9 cellular contexts compared by ENCODE assay signal in genomic region chr12:51819851-51820720, GRCh38. TPM values are rescaled to one million over a fixed set of nuclear protein-coding genes. Genes with fewer than 3 reads are reported as not detected.
DNase-seq lines count a peak whose midpoint lies in the region; ATAC-seq, FAIRE-seq and TF ChIP-seq lines count a peak whose summit lies in the region.
"Had no signal": no experiment of that assay in that cellular context is flagged by ENCODE, and none has a peak within 500 bp of the region (broad histone marks: within the 10 kb centered on the region; RNA-seq: fewer than 3 reads in every experiment).

No MANE protein-coding gene starts in this region.

- no peaks in the 10 kb centered on the region for H3K36me3 Mint-ChIP-seq in activated CD4-positive, alpha-beta T cell treated with anti-CD3 and anti-CD28 coated beads for 36 hours (ENCODE audit: low read depth)
- peaks cover 0 to 1% (median 0%) of the 10 kb centered on the region in 5 donors for H3K36me3 Mint-ChIP-seq in naive thymus-derived CD4-positive, alpha-beta T cell

- intact Hi-C loops in activated CD4-positive, alpha-beta T cell treated with anti-CD3 and anti-CD28 coated beads for 36 hours (cut with DNase I, micrococcal nuclease), result loop anchor here (1.0 to 10.0 kb wide), 14 partner anchors 8 to 585 kb away; partner anchors contain the start of genes SCN8A (in 2 of the 2), SLC4A8 (in 2 of the 2), ACVR1B (in 1 of the 2) and ATG101 (in 1 of the 2)
- intact Hi-C loops in naive thymus-derived CD4-positive, alpha-beta T cell (cut with micrococcal nuclease), result loop anchor here (1.0 to 10.0 kb wide), 7 partner anchors 55 to 1993 kb away; partner anchors contain the start of genes ACVR1B (in 1 of the 2), ATF1 (in 1 of the 2), NCKAP5L (in 1 of the 2) and SCN8A (in 1 of the 2)

- FAIRE-seq in D721Med (lab: Jason Lieb, UNC), result no peak
- FAIRE-seq in HTR-8/SVneo (lab: Jason Lieb, UNC), result no peak
- FAIRE-seq: G401.6 had no signal

- peaks cover 1 to 2% of the 10 kb centered on the region in 2 donors for H3K4me1 ChIP-seq in duodenal mucosa (ENCODE audit: control insufficient read depth in 1 of 2, insufficient read depth in 2 of 2, low read length in 2 of 2)
- H3K4me1 ChIP-seq in naive thymus-derived CD4-positive, alpha-beta T cell (ENCODE audit: control insufficient read depth in 2 of 2, insufficient read depth in 2 of 2, low read length in 2 of 2), result peaks cover 6 to 12% of the 10 kb centered on the region in 2 donors

- no peaks in the 10 kb centered on the region for H3K9me3 ChIP-seq in duodenal mucosa (ENCODE audit: control insufficient read depth in 1 of 2, low read length in 2 of 2)
- no peaks in the 10 kb centered on the region for H3K9me3 ChIP-seq in naive thymus-derived CD4-positive, alpha-beta T cell (ENCODE audit: control insufficient read depth in 2 of 3, low read length in 3 of 3)

- H3K9ac ChIP-seq in duodenal mucosa (ENCODE audit: low read depth in 1 of 2, low read length in 2 of 2), result no peak overlapping the region

- H3K27ac ChIP-seq in duodenal mucosa (ENCODE audit: low read depth, low read length), result no peak overlapping the region
- H3K27ac ChIP-seq in naive thymus-derived CD4-positive, alpha-beta T cell (ENCODE audit: low read depth, low read length), result peak overlapping the region; percentile 65

- H3K27me3 Mint-ChIP-seq in activated CD4-positive, alpha-beta T cell treated with anti-CD3 and anti-CD28 coated beads for 36 hours, result no peaks in the 10 kb centered on the region
- H3K27me3 Mint-ChIP-seq in naive thymus-derived CD4-positive, alpha-beta T cell, result peaks cover 0 to 46% (median 0%) of the 10 kb centered on the region in 5 donors

- peak overlapping the region; percentile 59 for H3K4me3 Mint-ChIP-seq in activated CD4-positive, alpha-beta T cell treated with anti-CD3 and anti-CD28 coated beads for 36 hours
- peak overlapping the region; percentile 47 to 83 (median 80) for H3K4me3 Mint-ChIP-seq in naive thymus-derived CD4-positive, alpha-beta T cell

- H3K27ac Mint-ChIP-seq in activated CD4-positive, alpha-beta T cell treated with anti-CD3 and anti-CD28 coated beads for 36 hours, result no peak overlapping the region
- peak overlapping the region in 4 of 9 donors; percentile 18 to 60 (median 48) for H3K27ac Mint-ChIP-seq in naive thymus-derived CD4-positive, alpha-beta T cell

- no peak for TF ChIP-seq CTCF in D721Med (IDR thresholded peaks at IDR 0.05; ENCODE audit: insufficient read depth, missing control alignments)

- no peak for DNase-seq in activated CD4-positive, alpha-beta T cell treated with anti-CD3 and anti-CD28 coated beads for 36 hours
- DNase-seq in activated CD4-positive, alpha-beta T cell treated with anti-CD3 and anti-CD28 coated beads, Interleukin-2, amount 50 U/mL, for 1 hour, result no peak
- DNase-seq in NCI-H774 (lab: John Stamatoyannopoulos, UW) (peak; percentile 76), D721Med (ENCODE audit: insufficient read length, low spot score) (no peak), HTR-8/SVneo (ENCODE audit: insufficient read length, low spot score) (no peak)
- DNase-seq in naive thymus-derived CD4-positive, alpha-beta T cell, result peak in 1 of 9 donors; percentile 7

- no peaks in the 10 kb centered on the region for H3K36me3 ChIP-seq in duodenal mucosa (ENCODE audit: control insufficient read depth in 1 of 2, insufficient read depth in 2 of 2, low read length in 2 of 2)
- H3K36me3 ChIP-seq in naive thymus-derived CD4-positive, alpha-beta T cell (ENCODE audit: control insufficient read depth in 2 of 3, insufficient read depth in 3 of 3, low read length in 3 of 3), result peaks cover 0 to 4% (median 0%) of the 10 kb centered on the region in 3 experiments

- H3K4me3 ChIP-seq in duodenal mucosa (ENCODE audit: low read depth in 1 of 2, low read length in 2 of 2), result peak overlapping the region; percentile 35 to 53
- peak overlapping the region; percentile 54 for H3K4me3 ChIP-seq in naive thymus-derived CD4-positive, alpha-beta T cell (ENCODE audit: low read length)

- POLR2A ChIA-PET in activated CD4-positive, alpha-beta T cell treated with anti-CD3 and anti-CD28 coated beads for 36 hours (lab: Charles Lee), result interaction anchor here (0.6 to 1.3 kb wide), 6 partner anchors 24 to 1397 kb away, joined by 3 to 6 read pairs (median 4); no protein-coding TSS in a partner anchor
- POLR2A ChIA-PET in naive thymus-derived CD4-positive, alpha-beta T cell (lab: Charles Lee), result interaction anchor here (1.3 to 1.7 kb wide), 5 partner anchors 9 to 582 kb away, joined by 3 to 12 read pairs (median 4); partner anchors contain the start of gene DAZAP2

- H3K4me1 Mint-ChIP-seq in activated CD4-positive, alpha-beta T cell treated with anti-CD3 and anti-CD28 coated beads for 36 hours, result peaks cover 20% of the 10 kb centered on the region
- peaks cover 17 to 34% (median 26%) of the 10 kb centered on the region in 7 donors for H3K4me1 Mint-ChIP-seq in naive thymus-derived CD4-positive, alpha-beta T cell

- peak; percentile 67 for ATAC-seq in activated CD4-positive, alpha-beta T cell treated with anti-CD3 and anti-CD28 coated beads for 36 hours
- peak; percentile 65 for ATAC-seq in naive thymus-derived CD4-positive, alpha-beta T cell
- no peak for ATAC-seq in HG02973 (IDR thresholded peaks at IDR 0.05; ENCODE audit: unreplicated experiment)

- H3K27me3 ChIP-seq in duodenal mucosa (ENCODE audit: control insufficient read depth in 1 of 2, insufficient read depth in 2 of 2, low read length in 2 of 2), result peaks cover 4 to 5% of the 10 kb centered on the region in 2 donors
- no peaks in the 10 kb centered on the region for H3K27me3 ChIP-seq in naive thymus-derived CD4-positive, alpha-beta T cell (ENCODE audit: control insufficient read depth in 2 of 2, insufficient read depth in 2 of 2, low read length in 2 of 2)

- H3K9me3 Mint-ChIP-seq in activated CD4-positive, alpha-beta T cell treated with anti-CD3 and anti-CD28 coated beads for 36 hours (ENCODE audit: low read depth), result no peaks in the 10 kb centered on the region
- H3K9me3 Mint-ChIP-seq in naive thymus-derived CD4-positive, alpha-beta T cell, result peaks cover 0 to 3% (median 0%) of the 10 kb centered on the region in 11 donors

- CTCF ChIA-PET in activated CD4-positive, alpha-beta T cell treated with anti-CD3 and anti-CD28 coated beads for 36 hours (lab: Charles Lee), result interaction anchor here (0.6 to 1.8 kb wide), 19 partner anchors 9 to 787 kb away, joined by 3 to 6 read pairs (median 3); no protein-coding TSS in a partner anchor
- CTCF ChIA-PET in naive thymus-derived CD4-positive, alpha-beta T cell (lab: Charles Lee), result interaction anchor here (0.6 to 1.3 kb wide), 7 partner anchors 10 to 433 kb away, joined by 3 to 4 read pairs (median 3); no protein-coding TSS in a partner anchor

RNA-seq across cellular contexts. Expression of gene FIGNL2, which starts 28.4 kb away (rescaled TPM):
- total RNA-seq in activated CD4-positive, alpha-beta T cell treated with anti-CD3 and anti-CD28 coated beads for 36 hours, result under 1 TPM; 0.19 to 0.27 TPM
- total RNA-seq in naive thymus-derived CD4-positive, alpha-beta T cell, result 1 to 10 TPM in 4 of 5 experiments, under 1 TPM in 1; 0.22 to 2.1 (median 1.5) TPM
- under 1 TPM in 1 of 2 donors, not detected in 1; 0.07 TPM for polyA plus RNA-seq in naive thymus-derived CD4-positive, alpha-beta T cell
